In genomic region chr6:10404799-10405524, GRCh38 we compare ENCODE assay signal across 8 cellular contexts. TPM values are rescaled to one million over a fixed set of nuclear protein-coding genes. Genes with fewer than 3 reads are reported as not detected.
A peak's percentile ranks its signal among the peaks of the same experiment; 100 is the strongest.
DNase-seq lines count a peak whose midpoint lies in the region; ATAC-seq and TF ChIP-seq lines count a peak whose summit lies in the region.

No MANE protein-coding gene starts in this region.

- H3K9me3 Mint-ChIP-seq in chondrocyte (ENCODE audit: low read depth) (no peaks in the 10 kb centered on the region), neural crest cell (no peaks in the 10 kb centered on the region)

- H3K4me3 Mint-ChIP-seq in chondrocyte (ENCODE audit: unreplicated experiment): peak overlapping the region; percentile 80
- peak overlapping the region; percentile 88 for H3K4me3 Mint-ChIP-seq in neural crest cell

- H3K36me3 Mint-ChIP-seq in chondrocyte (ENCODE audit: low read depth) (peaks cover 4% of the 10 kb centered on the region), neural crest cell (ENCODE audit: low read depth) (peaks cover 4% of the 10 kb centered on the region)

- TF ChIP-seq CTCF in chondrocyte (IDR thresholded peaks at IDR 0.05): no peak
- no peak for TF ChIP-seq CTCF in neural crest cell (conservative IDR thresholded peaks at IDR 0.05)

- H3K27ac Mint-ChIP-seq in chondrocyte (ENCODE audit: unreplicated experiment) (no peak overlapping the region), neural crest cell (ENCODE audit: unreplicated experiment) (no peak overlapping the region)

- H3K27me3 ChIP-seq in HUES64 (ENCODE audit: insufficient read depth, low read length): peaks cover 95% of the 10 kb centered on the region

- H3K27ac ChIP-seq in HUES64 (ENCODE audit: low read depth, low read length): peak overlapping the region; percentile 78; the same call in 1 of the 2 replicates

- peak overlapping the region; percentile 69 for H3K9ac ChIP-seq in HUES64 (ENCODE audit: low read depth, low read length)

- H3K27me3 Mint-ChIP-seq in chondrocyte (ENCODE audit: low read depth): peaks cover 26% of the 10 kb centered on the region
- peaks cover 97% of the 10 kb centered on the region for H3K27me3 Mint-ChIP-seq in neural crest cell (ENCODE audit: low read depth)

- WGBS in HUES64: 3% methylated on average over 30 of the region's 31 CpGs

- H3K4me1 Mint-ChIP-seq in chondrocyte (ENCODE audit: low read depth) (peaks cover 63% of the 10 kb centered on the region), neural crest cell (peaks cover 37% of the 10 kb centered on the region)

- no peaks in the 10 kb centered on the region for H3K9me3 ChIP-seq in HUES64 (ENCODE audit: insufficient read depth, low read depth, low read length)

- no peaks in the 10 kb centered on the region; the same call in 1 of the 2 replicates for H3K36me3 ChIP-seq in HUES64 (ENCODE audit: insufficient read depth, low read length)

- DNase-seq in EL (peak; percentile 38), chondrocyte (ENCODE audit: low spot score) (no peak), neural crest cell (ENCODE audit: low read depth, low spot score) (no peak), hepatic stellate cell (ENCODE audit: low spot score) (no peak), DMS53 treated with DMSO at 0.1 percent for 48 hours (lab: John Stamatoyannopoulos, UW; ENCODE audit: unreplicated experiment) (no peak)

- peak overlapping the region; percentile 74 for H3K4me3 ChIP-seq in HUES64 (ENCODE audit: low read length)

- ATAC-seq in HG02981 (IDR thresholded peaks at IDR 0.05; ENCODE audit: unreplicated experiment): no peak
- ATAC-seq in HG02763 (IDR thresholded peaks at IDR 0.05; ENCODE audit: unreplicated experiment): no peak

- H3K4me1 ChIP-seq in HUES64 (ENCODE audit: insufficient read depth, low read length): peaks cover 66% of the 10 kb centered on the region

RNA-seq across cellular contexts. Expression of gene TFAP2A, which starts 9.9 kb away (rescaled TPM):
- polyA plus RNA-seq in HUES64 (2013, experiment 1 of 2): 4.0 TPM
- polyA plus RNA-seq in HUES64 (2013, experiment 2 of 2): 8.7 TPM
- total RNA-seq in chondrocyte (0.74 to 26.6 TPM (median 1.4 TPM) in 3 replicates), neural crest cell (8.2 and 9.6 TPM in 2 replicates)
